1 cellular context compared by ENCODE assay signal in genomic region chr10:43574035-43574892, GRCh38.
A peak's percentile ranks its signal among the peaks of the same experiment; 100 is the strongest.
TF ChIP-seq lines count a peak whose summit lies in the region.

ZNF239 (minus strand) TSS chr10:43574616; CDS start chr10:43558079, 16,537 bp downstream.

TF ChIP-seq in HEK293, 187 proteins besides CTCF, POLR2A, EP300 and RAD21 (continued from another document and continues in another):
- TF ChIP-seq ZNF398 (tag by site-specific recombination; IDR thresholded peaks at IDR 0.05) (no peak), ZNF610 (tag by site-specific recombination; IDR thresholded peaks at IDR 0.05; ENCODE audit: borderline replicate concordance) (peak; percentile 75), ZSCAN30 (tag by site-specific recombination; IDR thresholded peaks at IDR 0.05) (peak; percentile 88), IKZF3 (tag by site-specific recombination; IDR thresholded peaks at IDR 0.05) (no peak), ZNF776 (tag by site-specific recombination; IDR thresholded peaks at IDR 0.05; ENCODE audit: borderline replicate concordance) (no peak), GLIS1 (tag by site-specific recombination; IDR thresholded peaks at IDR 0.05) (peak; percentile 90), ZNF26 (tag by site-specific recombination; IDR thresholded peaks at IDR 0.05) (no peak), ZFP41 (tag by site-specific recombination; IDR thresholded peaks at IDR 0.05; ENCODE audit: borderline replicate concordance) (no peak), ZNF37A (tag by site-specific recombination; IDR thresholded peaks at IDR 0.05) (no peak), ZBTB44 (tag by site-specific recombination; IDR thresholded peaks at IDR 0.05) (no peak), ZSCAN4 (tag by site-specific recombination; IDR thresholded peaks at IDR 0.05) (no peak), WT1 (tag by site-specific recombination; IDR thresholded peaks at IDR 0.05) (no peak), ZBTB11 (tag by site-specific recombination; conservative IDR thresholded peaks at IDR 0.05; ENCODE audit: low read depth) (peak; percentile 90), ZNF501 (tag by site-specific recombination; IDR thresholded peaks at IDR 0.05) (peak; percentile 37; the same call in 1 of the 2 replicates), BCL11B (tag by site-specific recombination; IDR thresholded peaks at IDR 0.05; ENCODE audit: low read depth) (no peak), ZBTB7A (tag by site-specific recombination; IDR thresholded peaks at IDR 0.05; ENCODE audit: low read depth) (0 out of 2 replicates have a peak, but pooled peaks have one; percentile 12), HOXD13 (CRISPR knock-in tag; IDR thresholded peaks at IDR 0.05; ENCODE audit: borderline replicate concordance) (no peak), ZNF677 (tag by site-specific recombination; IDR thresholded peaks at IDR 0.05) (0 out of 2 replicates have a peak, but pooled peaks have one; percentile 20), ZNF777 (tag by site-specific recombination; IDR thresholded peaks at IDR 0.05; ENCODE audit: borderline replicate concordance) (no peak), ZBTB1 (tag by site-specific recombination; IDR thresholded peaks at IDR 0.05) (no peak), BCL6B (tag by site-specific recombination; IDR thresholded peaks at IDR 0.05) (no peak), KLF1 (tag by site-specific recombination; IDR thresholded peaks at IDR 0.05) (peak; percentile 83), ZBTB20 (tag by site-specific recombination; IDR thresholded peaks at IDR 0.05) (peak; percentile 92), ZBTB26 (tag by site-specific recombination; optimal IDR thresholded peaks at IDR 0.05) (peak; percentile 91), ZFP69B (tag by site-specific recombination; IDR thresholded peaks at IDR 0.05) (0 out of 2 replicates have a peak, but pooled peaks have one; percentile 18), ZNF792 (tag by site-specific recombination; IDR thresholded peaks at IDR 0.05) (no peak), SETDB1 (IDR thresholded peaks at IDR 0.05; ENCODE audit: insufficient read length, low read length) (peak; percentile 41), ZNF621 (tag by site-specific recombination; IDR thresholded peaks at IDR 0.05) (no peak), ZNF335 (tag by site-specific recombination; conservative IDR thresholded peaks at IDR 0.05) (peak; percentile 89), ZNF214 (tag by site-specific recombination; IDR thresholded peaks at IDR 0.05; ENCODE audit: borderline replicate concordance) (no peak), YY1 (tag by site-specific recombination; IDR thresholded peaks at IDR 0.05) (peak; percentile 49), REST (tag by site-specific recombination; IDR thresholded peaks at IDR 0.05) (no peak), YY2 (tag by site-specific recombination; IDR thresholded peaks at IDR 0.05) (no peak), ZNF658 (tag by site-specific recombination; IDR thresholded peaks at IDR 0.05) (no peak), ZNF423 (tag by site-specific recombination; IDR thresholded peaks at IDR 0.05) (no peak), ZNF169 (tag by site-specific recombination; IDR thresholded peaks at IDR 0.05) (no peak), ZNF514 (tag by site-specific recombination; IDR thresholded peaks at IDR 0.05) (no peak), ZNF701 (tag by site-specific recombination; IDR thresholded peaks at IDR 0.05) (no peak), KLF8 (tag by site-specific recombination; IDR thresholded peaks at IDR 0.05) (peak; percentile 89), ZBTB8A (tag by site-specific recombination; IDR thresholded peaks at IDR 0.05) (peak; percentile 76), MEIS1 (CRISPR knock-in tag; IDR thresholded peaks at IDR 0.05; ENCODE audit: borderline replicate concordance) (no peak), ZNF18 (tag by site-specific recombination; IDR thresholded peaks at IDR 0.05) (no peak), ZNF580 (tag by site-specific recombination; IDR thresholded peaks at IDR 0.05) (no peak), ATF2 (tag by site-specific recombination; IDR thresholded peaks at IDR 0.05; ENCODE audit: low read depth) (no peak)
